19 cellular contexts compared by ENCODE assay signal in genomic region chr1:86016076-86016746, GRCh38.
DNase-seq lines count a peak whose midpoint lies in the region; ATAC-seq, FAIRE-seq and TF ChIP-seq lines count a peak whose summit lies in the region.
"Had no signal": no experiment of that assay in that cellular context is flagged by ENCODE, and none has a peak within 500 bp of the region (broad histone marks: within the 10 kb centered on the region; RNA-seq: fewer than 3 reads in every experiment).

No MANE protein-coding gene starts in this region.

- H3K4me3 Mint-ChIP-seq in T-cell: no peak overlapping the region

- ATAC-seq in HG02571 (IDR thresholded peaks at IDR 0.05; ENCODE audit: unreplicated experiment) (peak; percentile 67), HG03378 (IDR thresholded peaks at IDR 0.05; ENCODE audit: unreplicated experiment) (peak; percentile 78), gastroesophageal sphincter (no peak), T-cell (replicated peaks in 1 of 4) (no peak)
- ATAC-seq: K562 had no signal

- CTCF ChIA-PET in T-cell (lab: Charles Lee): interaction anchor here in 1 of 2 donors (0.6 to 1.0 kb wide), 2 partner anchors 14 to 748 kb away, joined by 3 to 8 read pairs; no protein-coding TSS in a partner anchor

- POLR2A ChIA-PET in T-cell (lab: Charles Lee): no interaction called here

- H3K27ac ChIP-seq in gastroesophageal sphincter: no peak overlapping the region
- H3K27ac ChIP-seq: cardiac muscle cell, left ventricle myocardium inferior, neutrophil, spleen, upper lobe of left lung had no signal

- TF ChIP-seq EP300 in gastroesophageal sphincter (IDR thresholded peaks at IDR 0.05): no peak

- DNase-seq in AG08395 (ENCODE audit: low spot score) (peak; percentile 3), GM19239 (ENCODE audit: insufficient read length, low spot score) (no peak), T-cell (no peak), NCI-H524 (lab: John Stamatoyannopoulos, UW) (no peak), DMS114 treated with DMSO at 0.1 percent for 48 hours (lab: John Stamatoyannopoulos, UW; ENCODE audit: unreplicated experiment) (no peak)
- DNase-seq: activated CD4-positive, alpha-beta T cell treated with anti-CD3 and anti-CD28 coated beads for 4 hours; activated gamma-delta T cell; DMS 273 treated with DMSO at 0.1 percent for 48 hours; left ventricle myocardium inferior; NCI-H2029; spleen; upper lobe of left lung had no signal

- H3K4me1 ChIP-seq in gastroesophageal sphincter: no peaks in the 10 kb centered on the region
- H3K4me1 ChIP-seq: left ventricle myocardium inferior, spleen, upper lobe of left lung had no signal

- H3K27ac Mint-ChIP-seq in T-cell: no peak overlapping the region

- 61 to 100% methylated on average over 1 to 2 of the region's 2 CpGs for WGBS in gastroesophageal sphincter (ENCODE audit: low coverage in 1 of 2), 2 donors

- H3K36me3 Mint-ChIP-seq in T-cell: no peaks in the 10 kb centered on the region

- no peaks in the 10 kb centered on the region for H3K27me3 Mint-ChIP-seq in T-cell

- H3K4me1 Mint-ChIP-seq in T-cell: no peaks in the 10 kb centered on the region

- no peaks in the 10 kb centered on the region for H3K9me3 Mint-ChIP-seq in T-cell

- TF ChIP-seq POLR2A in gastroesophageal sphincter (IDR thresholded peaks at IDR 0.05): no peak

- no peaks in the 10 kb centered on the region for H3K9me3 ChIP-seq in gastroesophageal sphincter
- H3K9me3 ChIP-seq: left ventricle myocardium inferior, neutrophil, spleen, upper lobe of left lung had no signal

- FAIRE-seq in GM19239 (lab: Jason Lieb, UNC): peak; percentile 64
- FAIRE-seq: A204.1, K562 had no signal

- H3K27me3 ChIP-seq in gastroesophageal sphincter: no peaks in the 10 kb centered on the region
- H3K27me3 ChIP-seq: cardiac muscle cell, neutrophil, spleen, upper lobe of left lung had no signal

- H3K4me3 ChIP-seq in gastroesophageal sphincter: no peak overlapping the region
- H3K4me3 ChIP-seq: cardiac muscle cell, K562, left ventricle myocardium inferior, spleen, upper lobe of left lung had no signal

- H3K36me3 ChIP-seq in gastroesophageal sphincter: no peaks in the 10 kb centered on the region
- H3K36me3 ChIP-seq: cardiac muscle cell, left ventricle myocardium inferior, neutrophil, spleen, upper lobe of left lung had no signal

- TF ChIP-seq CTCF in gastroesophageal sphincter (IDR thresholded peaks at IDR 0.05): no peak

Comparison
In these comparisons a context has a peak if more than half of its experiments do, and no peak if none do; other contexts are left out.
1. ATAC-seq: peak in HG02571 (single experiment) and HG03378 (single experiment); none in gastroesophageal sphincter (single experiment) and T-cell (0 of 4).